9 cellular contexts compared by ENCODE assay signal in the genomic region with DNA sequence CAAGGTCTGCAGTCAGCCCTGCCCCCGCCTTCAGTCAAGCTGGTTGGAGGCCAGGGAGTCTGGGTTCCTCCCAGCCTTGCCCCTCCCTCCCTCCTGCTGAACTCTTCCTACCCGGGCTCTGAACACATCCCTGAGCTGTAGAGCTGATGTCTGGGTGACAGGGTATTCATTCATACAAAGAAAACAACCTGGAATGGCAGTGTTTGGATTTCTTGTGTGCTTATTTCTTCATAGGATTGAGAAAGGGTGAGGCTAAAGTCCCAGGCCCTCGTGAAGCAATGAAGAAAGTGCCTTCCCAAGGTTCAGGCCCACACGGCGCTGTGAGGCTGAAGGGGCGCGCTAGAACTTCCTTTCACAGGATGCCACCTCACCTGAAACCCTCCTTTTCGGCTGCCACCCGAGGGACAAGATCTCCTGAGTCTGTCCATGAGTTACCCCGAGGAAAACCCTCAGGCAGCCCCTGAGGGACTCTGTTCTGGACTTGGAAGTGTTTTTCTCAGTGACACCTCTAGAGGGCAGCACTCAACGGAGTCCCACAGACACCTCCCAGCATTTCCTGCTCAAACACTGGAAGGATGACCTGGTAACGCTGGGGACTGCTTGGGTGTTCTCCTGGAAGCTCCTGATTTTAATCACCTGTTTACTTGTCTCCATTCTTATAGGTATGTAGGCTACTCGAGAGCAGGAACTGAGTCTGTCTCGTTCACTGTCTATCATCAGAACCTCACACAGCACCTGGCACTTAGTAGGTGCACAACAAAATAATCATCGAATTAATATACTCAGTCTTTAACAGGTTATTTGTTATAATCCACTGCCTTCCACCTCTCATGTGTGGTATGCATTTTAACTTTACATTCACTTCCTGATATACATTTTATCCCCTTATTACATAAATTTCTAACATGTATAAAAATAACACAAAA. TPM values are rescaled to one million over a fixed set of nuclear protein-coding genes. Genes with fewer than 3 reads are reported as not detected.
A peak's percentile ranks its signal among the peaks of the same experiment; 100 is the strongest.
DNase-seq lines count a peak whose midpoint lies in the region; ATAC-seq and TF ChIP-seq lines count a peak whose summit lies in the region.
"Had no signal": no experiment of that assay in that cellular context is flagged by ENCODE, and none has a peak within 500 bp of the region (broad histone marks: within the 10 kb centered on the region; RNA-seq: fewer than 3 reads in every experiment).

No MANE protein-coding gene starts in this region.

- no peak overlapping the region for H3K9ac ChIP-seq in NT2/D1 (ENCODE audit: insufficient read length, low read depth)
- no peak overlapping the region for H3K9ac ChIP-seq in parathyroid adenoma

- no peak overlapping the region for H3K27ac Mint-ChIP-seq in CD14-positive monocyte
- H3K27ac Mint-ChIP-seq in activated T-cell treated with anti-CD3 and anti-CD28 coated beads, Interleukin-2, amount 50 U/mL, for 24 hours = no peak overlapping the region

- no peaks in the 10 kb centered on the region for H3K36me3 Mint-ChIP-seq in CD14-positive monocyte
- H3K36me3 Mint-ChIP-seq in activated T-cell treated with anti-CD3 and anti-CD28 coated beads, Interleukin-2, amount 50 U/mL, for 24 hours (ENCODE audit: low read depth) = no peaks in the 10 kb centered on the region

- peak; percentile 76 for TF ChIP-seq CTCF in CD14-positive monocyte (IDR thresholded peaks at IDR 0.05)
- peak; percentile 69 for TF ChIP-seq CTCF in parathyroid adenoma (IDR thresholded peaks at IDR 0.05)

- no peak overlapping the region for H3K27ac ChIP-seq in parathyroid adenoma

- no peak overlapping the region for H3K4me3 Mint-ChIP-seq in CD14-positive monocyte
- no peak overlapping the region for H3K4me3 Mint-ChIP-seq in activated T-cell treated with anti-CD3 and anti-CD28 coated beads, Interleukin-2, amount 50 U/mL, for 24 hours

- intact Hi-C loops in CD14-positive monocyte (cut with micrococcal nuclease) = no loop called here

- H3K27me3 ChIP-seq in NT2/D1 (ENCODE audit: insufficient read depth, insufficient read length) (no peaks in the 10 kb centered on the region), parathyroid adenoma (ENCODE audit: control insufficient read depth, insufficient read depth, low read length) (no peaks in the 10 kb centered on the region)

- H2AFZ ChIP-seq in parathyroid adenoma = no peak overlapping the region

- peaks cover 0 to 4% (median 2%) of the 10 kb centered on the region in 3 donors for H3K27me3 Mint-ChIP-seq in CD14-positive monocyte (ENCODE audit: low read depth in 3 of 3)
- peaks cover 19% of the 10 kb centered on the region for H3K27me3 Mint-ChIP-seq in activated T-cell treated with anti-CD3 and anti-CD28 coated beads, Interleukin-2, amount 50 U/mL, for 24 hours

- 0 out of 2 replicates have a peak, but pooled peaks cover 3% of the 10 kb centered on the region for H3K9me3 ChIP-seq in NT2/D1 (ENCODE audit: insufficient read depth, low read length)
- no peaks in the 10 kb centered on the region for H3K9me3 ChIP-seq in parathyroid adenoma (ENCODE audit: control insufficient read depth, low read length)

- H3K36me3 ChIP-seq in NT2/D1 (ENCODE audit: insufficient read depth, insufficient read length, low read length) (no peaks in the 10 kb centered on the region), parathyroid adenoma (ENCODE audit: control insufficient read depth, insufficient read depth, low read length) (no peaks in the 10 kb centered on the region)

- ATAC-seq in GM19023 (IDR thresholded peaks at IDR 0.05; ENCODE audit: unreplicated experiment) (peak; percentile 57), HG03280 (IDR thresholded peaks at IDR 0.05; ENCODE audit: unreplicated experiment) (peak; percentile 74)

- H3K4me1 ChIP-seq in NT2/D1 (ENCODE audit: insufficient read depth, insufficient read length) (peaks cover 2% of the 10 kb centered on the region), parathyroid adenoma (no peaks in the 10 kb centered on the region)

- H3K4me3 ChIP-seq in NT2/D1 (ENCODE audit: insufficient read length, low read depth) (no peak overlapping the region), parathyroid adenoma (ENCODE audit: low read depth, low read length) (no peak overlapping the region)

- no peaks in the 10 kb centered on the region for H3K4me1 Mint-ChIP-seq in CD14-positive monocyte
- H3K4me1 Mint-ChIP-seq in activated T-cell treated with anti-CD3 and anti-CD28 coated beads, Interleukin-2, amount 50 U/mL, for 24 hours (ENCODE audit: low read depth) = no peaks in the 10 kb centered on the region

- peaks cover 0 to 5% (median 2%) of the 10 kb centered on the region in 7 donors for H3K9me3 Mint-ChIP-seq in CD14-positive monocyte
- H3K9me3 Mint-ChIP-seq in activated T-cell treated with anti-CD3 and anti-CD28 coated beads, Interleukin-2, amount 50 U/mL, for 24 hours = no peaks in the 10 kb centered on the region

- H3K4me2 ChIP-seq in parathyroid adenoma (ENCODE audit: low read length) = no peak overlapping the region

- DNase-seq in CD14-positive monocyte (ENCODE audit: low spot score) = no peak
- DNase-seq in NT2/D1 (ENCODE audit: low read depth, low spot score) = peak; percentile 16
- peak; percentile 50 for DNase-seq in activated T-cell treated with anti-CD3 and anti-CD28 coated beads, Interleukin-2, amount 50 U/mL, for 24 hours
- peak; percentile 20 for DNase-seq in fibroblast of the conjunctiva (ENCODE audit: low read depth)
- no peak for DNase-seq in occipital lobe (lab: John Stamatoyannopoulos, UW)

- H3K79me2 ChIP-seq in parathyroid adenoma = no peaks in the 10 kb centered on the region

RNA-seq across cellular contexts. Expression of a gene that starts 11.8 kb away (rescaled TPM):
- polyA plus RNA-seq in CD14-positive monocyte = not detected
- total RNA-seq in occipital lobe = 0.31 TPM
- total RNA-seq: skeletal muscle tissue had no signal

RNA-seq across cellular contexts. Expression of a gene that starts 25.2 kb away (rescaled TPM):
- polyA plus RNA-seq in CD14-positive monocyte = not detected
- not detected for total RNA-seq in occipital lobe
- total RNA-seq: skeletal muscle tissue had no signal

RNA-seq across cellular contexts. Expression of a gene that starts 52.2 kb away (rescaled TPM):
- polyA plus RNA-seq in CD14-positive monocyte = not detected
- not detected for total RNA-seq in occipital lobe

Comparison
In these comparisons a context has a peak if more than half of its experiments do, and no peak if none do; other contexts are left out.
1. DNase-seq: peak in NT2/D1 (single experiment), activated T-cell treated with anti-CD3 and anti-CD28 coated beads, Interleukin-2, amount 50 U/mL, for 24 hours (single experiment) and fibroblast of the conjunctiva (single experiment); none in CD14-positive monocyte (single experiment) and occipital lobe (single experiment).